In genomic region chr7:155288055-155288454, GRCh38 we compare ENCODE assay signal across 26 cellular contexts.
"Had no signal": no experiment of that assay in that cellular context is flagged by ENCODE, and none has a peak within 500 bp of the region (broad histone marks: within the 10 kb centered on the region; RNA-seq: fewer than 3 reads in every experiment).

No MANE protein-coding gene starts in this region.

- H3K4me1 ChIP-seq: adrenal gland, ascending aorta, gastroesophageal sphincter, sigmoid colon, testis, vagina had no signal

- H3K9me3 Mint-ChIP-seq: activated T-cell treated with anti-CD3 and anti-CD28 coated beads, Interleukin-2, amount 50 U/mL, for 72 hours had no signal

- FAIRE-seq: kidney had no signal

- H3K4me3 Mint-ChIP-seq: activated naive CD8-positive, alpha-beta T cell; activated T-cell treated with anti-CD3 and anti-CD28 coated beads, Interleukin-2, amount 50 U/mL, for 72 hours; T-helper 17 cell had no signal

- H3K27me3 ChIP-seq: adrenal gland, ascending aorta, brain microvascular endothelial cell, dorsolateral prefrontal cortex, testis, vagina had no signal

- H3K36me3 ChIP-seq: adrenal gland, ascending aorta, brain microvascular endothelial cell, gastroesophageal sphincter, heart left ventricle, lower lobe of right lung, sigmoid colon, vagina had no signal

- H3K9me3 ChIP-seq: adrenal gland, ascending aorta, gastroesophageal sphincter, heart left ventricle, lower lobe of right lung, sigmoid colon, testis, vagina had no signal

- H3K4me3 ChIP-seq: adrenal gland, ascending aorta, dorsolateral prefrontal cortex, gastroesophageal sphincter, heart left ventricle, lower lobe of right lung, sigmoid colon, smooth muscle cell, testis, vagina had no signal

- H3K4me2 ChIP-seq: smooth muscle cell had no signal

- H3K27ac ChIP-seq: adrenal gland, ascending aorta, brain microvascular endothelial cell, dorsolateral prefrontal cortex, gastroesophageal sphincter, heart left ventricle, lower lobe of right lung, sigmoid colon, testis, vagina, VCaP had no signal

- ATAC-seq: activated T-cell treated with anti-CD3 and anti-CD28 coated beads, Interleukin-2, amount 50 U/mL, for 72 hours; gastroesophageal sphincter; lower lobe of right lung; T-helper 17 cell had no signal

- H3K27me3 Mint-ChIP-seq: activated naive CD8-positive, alpha-beta T cell had no signal

- H3K27ac Mint-ChIP-seq: activated naive CD8-positive, alpha-beta T cell; activated T-cell treated with anti-CD3 and anti-CD28 coated beads, Interleukin-2, amount 50 U/mL, for 72 hours; T-helper 17 cell had no signal

- H3K36me3 Mint-ChIP-seq: activated naive CD8-positive, alpha-beta T cell; naive B cell had no signal

- DNase-seq: activated CD4-positive, alpha-beta T cell treated with anti-CD3 and anti-CD28 coated beads, Interleukin-2, amount 50 U/mL, for 1 hour; activated CD4-positive, CD25-positive, alpha-beta regulatory T cell treated with anti-CD3 and anti-CD28 coated beads, Interleukin-2, amount 50 U/mL, for 72 hours; activated gamma-delta T cell treated with Interleukin-2 at 50 U/mL for 16 hours; activated T-cell treated with anti-CD3 and anti-CD28 coated beads, Interleukin-2, amount 50 U/mL, for 72 hours; brain microvascular endothelial cell; caudate nucleus; kidney; lower lobe of right lung; mesendoderm; naive B cell; sigmoid colon; stimulated activated CD4-positive, alpha-beta T cell treated with anti-CD3 and anti-CD28 coated beads, Interleukin-15, amount 100 ng/mL, for 24 hours; stimulated activated naive CD4-positive, alpha-beta T cell; SW 1271; T-helper 17 cell; testis; trophoblast cell had no signal
